ENCODE assay signal across 2 cellular contexts in the genomic region with DNA sequence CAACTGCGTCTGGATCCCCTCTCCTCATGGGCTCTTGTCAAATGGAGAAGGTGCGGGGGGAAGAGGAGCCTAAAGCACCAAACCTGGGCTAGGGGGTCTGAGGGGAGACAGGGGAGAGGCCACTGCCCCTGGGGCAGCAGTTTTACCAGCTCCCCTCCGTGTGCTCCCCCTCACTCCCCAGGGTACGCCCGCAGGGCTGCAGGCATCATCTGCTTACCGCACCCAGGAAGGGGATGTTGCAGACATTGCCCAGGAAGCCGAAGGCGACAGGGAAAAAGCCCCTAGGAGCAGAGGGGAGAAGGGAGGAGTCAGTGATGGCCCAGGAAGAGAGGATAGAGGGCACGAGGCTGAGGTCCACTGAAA.
TF ChIP-seq lines count a peak whose summit lies in the region.

No MANE protein-coding gene starts in this region.

TF ChIP-seq in SK-N-SH, 30 proteins besides CTCF, POLR2A, EP300 and RAD21:
- TF ChIP-seq SMC3 (IDR thresholded peaks at IDR 0.05; ENCODE audit: low read depth, low read length) (no peak), CHD2 (IDR thresholded peaks at IDR 0.05; ENCODE audit: low read length, partially characterized antibody) (no peak), SIN3A (IDR thresholded peaks at IDR 0.05; ENCODE audit: borderline replicate concordance, low read depth, low read length) (no peak), RFX5 (IDR thresholded peaks at IDR 0.05; ENCODE audit: low read length) (no peak), TEAD4 (IDR thresholded peaks at IDR 0.05; ENCODE audit: borderline replicate concordance, insufficient read depth) (no peak), MEF2A (IDR thresholded peaks at IDR 0.05; ENCODE audit: borderline replicate concordance, low read depth) (no peak), GABPA (IDR thresholded peaks at IDR 0.05; ENCODE audit: low read depth) (no peak), TAF1 (IDR thresholded peaks at IDR 0.05; ENCODE audit: borderline replicate concordance, low read depth, low read length) (no peak), RXRA (IDR thresholded peaks at IDR 0.05; ENCODE audit: borderline replicate concordance, low read depth) (no peak)
- TF ChIP-seq, protein P1, sequence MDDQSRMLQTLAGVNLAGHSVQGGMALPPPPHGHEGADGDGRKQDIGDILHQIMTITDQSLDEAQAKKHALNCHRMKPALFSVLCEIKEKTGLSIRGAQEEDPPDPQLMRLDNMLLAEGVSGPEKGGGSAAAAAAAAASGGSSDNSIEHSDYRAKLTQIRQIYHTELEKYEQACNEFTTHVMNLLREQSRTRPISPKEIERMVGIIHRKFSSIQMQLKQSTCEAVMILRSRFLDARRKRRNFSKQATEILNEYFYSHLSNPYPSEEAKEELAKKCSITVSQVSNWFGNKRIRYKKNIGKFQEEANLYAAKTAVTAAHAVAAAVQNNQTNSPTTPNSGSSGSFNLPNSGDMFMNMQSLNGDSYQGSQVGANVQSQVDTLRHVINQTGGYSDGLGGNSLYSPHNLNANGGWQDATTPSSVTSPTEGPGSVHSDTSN (IDR thresholded peaks at IDR 0.05): no peak
- TF ChIP-seq, protein P2, sequence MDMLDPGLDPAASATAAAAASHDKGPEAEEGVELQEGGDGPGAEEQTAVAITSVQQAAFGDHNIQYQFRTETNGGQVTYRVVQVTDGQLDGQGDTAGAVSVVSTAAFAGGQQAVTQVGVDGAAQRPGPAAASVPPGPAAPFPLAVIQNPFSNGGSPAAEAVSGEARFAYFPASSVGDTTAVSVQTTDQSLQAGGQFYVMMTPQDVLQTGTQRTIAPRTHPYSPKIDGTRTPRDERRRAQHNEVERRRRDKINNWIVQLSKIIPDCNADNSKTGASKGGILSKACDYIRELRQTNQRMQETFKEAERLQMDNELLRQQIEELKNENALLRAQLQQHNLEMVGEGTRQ (IDR thresholded peaks at IDR 0.05; ENCODE audit: borderline replicate concordance, low read depth, low read length): no peak
- TF ChIP-seq, protein P3, sequence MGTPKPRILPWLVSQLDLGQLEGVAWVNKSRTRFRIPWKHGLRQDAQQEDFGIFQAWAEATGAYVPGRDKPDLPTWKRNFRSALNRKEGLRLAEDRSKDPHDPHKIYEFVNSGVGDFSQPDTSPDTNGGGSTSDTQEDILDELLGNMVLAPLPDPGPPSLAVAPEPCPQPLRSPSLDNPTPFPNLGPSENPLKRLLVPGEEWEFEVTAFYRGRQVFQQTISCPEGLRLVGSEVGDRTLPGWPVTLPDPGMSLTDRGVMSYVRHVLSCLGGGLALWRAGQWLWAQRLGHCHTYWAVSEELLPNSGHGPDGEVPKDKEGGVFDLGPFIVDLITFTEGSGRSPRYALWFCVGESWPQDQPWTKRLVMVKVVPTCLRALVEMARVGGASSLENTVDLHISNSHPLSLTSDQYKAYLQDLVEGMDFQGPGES (IDR thresholded peaks at IDR 0.05; ENCODE audit: low read depth, low read length): no peak
- TF ChIP-seq, protein P4, sequence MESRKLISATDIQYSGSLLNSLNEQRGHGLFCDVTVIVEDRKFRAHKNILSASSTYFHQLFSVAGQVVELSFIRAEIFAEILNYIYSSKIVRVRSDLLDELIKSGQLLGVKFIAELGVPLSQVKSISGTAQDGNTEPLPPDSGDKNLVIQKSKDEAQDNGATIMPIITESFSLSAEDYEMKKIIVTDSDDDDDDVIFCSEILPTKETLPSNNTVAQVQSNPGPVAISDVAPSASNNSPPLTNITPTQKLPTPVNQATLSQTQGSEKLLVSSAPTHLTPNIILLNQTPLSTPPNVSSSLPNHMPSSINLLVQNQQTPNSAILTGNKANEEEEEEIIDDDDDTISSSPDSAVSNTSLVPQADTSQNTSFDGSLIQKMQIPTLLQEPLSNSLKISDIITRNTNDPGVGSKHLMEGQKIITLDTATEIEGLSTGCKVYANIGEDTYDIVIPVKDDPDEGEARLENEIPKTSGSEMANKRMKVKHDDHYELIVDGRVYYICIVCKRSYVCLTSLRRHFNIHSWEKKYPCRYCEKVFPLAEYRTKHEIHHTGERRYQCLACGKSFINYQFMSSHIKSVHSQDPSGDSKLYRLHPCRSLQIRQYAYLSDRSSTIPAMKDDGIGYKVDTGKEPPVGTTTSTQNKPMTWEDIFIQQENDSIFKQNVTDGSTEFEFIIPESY (IDR thresholded peaks at IDR 0.05; ENCODE audit: borderline replicate concordance, low read depth): no peak
TF ChIP-seq in SK-N-SH: peak in this region for 0.

TF ChIP-seq in HEK293T, 16 proteins besides CTCF, POLR2A, EP300 and RAD21:
- TF ChIP-seq L3MBTL2 (conservative IDR thresholded peaks at IDR 0.05): no peak
- no peak for TF ChIP-seq SUZ12 (IDR thresholded peaks at IDR 0.05)
- no peak for TF ChIP-seq SP1 (IDR thresholded peaks at IDR 0.05)
- TF ChIP-seq, protein P5, sequence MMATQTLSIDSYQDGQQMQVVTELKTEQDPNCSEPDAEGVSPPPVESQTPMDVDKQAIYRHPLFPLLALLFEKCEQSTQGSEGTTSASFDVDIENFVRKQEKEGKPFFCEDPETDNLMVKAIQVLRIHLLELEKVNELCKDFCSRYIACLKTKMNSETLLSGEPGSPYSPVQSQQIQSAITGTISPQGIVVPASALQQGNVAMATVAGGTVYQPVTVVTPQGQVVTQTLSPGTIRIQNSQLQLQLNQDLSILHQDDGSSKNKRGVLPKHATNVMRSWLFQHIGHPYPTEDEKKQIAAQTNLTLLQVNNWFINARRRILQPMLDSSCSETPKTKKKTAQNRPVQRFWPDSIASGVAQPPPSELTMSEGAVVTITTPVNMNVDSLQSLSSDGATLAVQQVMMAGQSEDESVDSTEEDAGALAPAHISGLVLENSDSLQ (IDR thresholded peaks at IDR 0.05): no peak
- no peak for TF ChIP-seq HDGF (IDR thresholded peaks at IDR 0.05; ENCODE audit: borderline replicate concordance)
- TF ChIP-seq ARNT (IDR thresholded peaks at IDR 0.05): no peak
- TF ChIP-seq CTBP1 (IDR thresholded peaks at IDR 0.05; ENCODE audit: borderline replicate concordance): no peak
- TF ChIP-seq ZNF384 (IDR thresholded peaks at IDR 0.05): no peak
- no peak for TF ChIP-seq ELF4 (IDR thresholded peaks at IDR 0.05)
- TF ChIP-seq NFRKB (IDR thresholded peaks at IDR 0.05): no peak
- TF ChIP-seq TARDBP (IDR thresholded peaks at IDR 0.05): no peak
- TF ChIP-seq FOXM1 (IDR thresholded peaks at IDR 0.05; ENCODE audit: borderline replicate concordance): no peak
- TF ChIP-seq BHLHE40 (IDR thresholded peaks at IDR 0.05; ENCODE audit: borderline replicate concordance): no peak
- no peak for TF ChIP-seq FOXK2 (IDR thresholded peaks at IDR 0.05)
- no peak for TF ChIP-seq FOXA1 (IDR thresholded peaks at IDR 0.05)
